ENCODE assay signal across 1 cellular context in the genomic region with DNA sequence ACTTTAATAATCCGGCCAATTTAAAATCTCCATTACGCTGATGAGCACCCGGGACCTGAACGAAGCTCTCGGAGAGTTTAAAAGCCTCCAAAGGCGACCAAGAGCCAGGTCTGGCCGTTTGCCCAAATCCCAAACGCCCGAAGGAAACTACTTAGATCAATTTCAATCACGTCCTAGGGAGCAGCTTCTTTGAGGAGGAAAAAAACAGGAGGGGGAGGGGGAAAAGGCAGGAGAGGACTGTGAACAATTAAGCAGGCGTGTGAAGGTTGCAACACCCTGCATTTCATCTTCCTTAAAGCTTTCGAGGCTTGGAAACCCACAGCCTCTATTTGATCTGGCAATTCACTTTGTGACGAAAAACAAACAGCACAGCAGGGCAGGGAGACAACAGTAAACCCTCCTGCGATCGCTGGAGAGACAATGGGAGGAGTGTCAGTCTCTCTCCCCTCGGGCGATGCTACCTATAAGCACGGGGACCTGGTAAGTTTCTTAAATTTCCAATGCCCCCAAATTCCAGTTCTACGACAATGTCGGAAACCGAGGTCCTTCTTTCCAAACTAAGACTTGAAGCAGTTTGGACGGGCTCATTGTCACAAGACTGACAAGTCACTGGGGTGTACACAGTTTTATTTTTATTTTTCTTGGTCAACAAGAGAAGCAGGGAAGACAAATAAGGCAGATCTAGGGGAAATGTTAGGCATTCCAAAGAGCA.
TF ChIP-seq lines count a peak whose summit lies in the region.

No MANE protein-coding gene starts in this region.

TF ChIP-seq in HepG2, 621 proteins besides CTCF, POLR2A, EP300 and RAD21 (continued from another document):
- TF ChIP-seq ATF6 (CRISPR knock-in tag; conservative IDR thresholded peaks at IDR 0.05) = no peak
- TF ChIP-seq ZSCAN12 (CRISPR knock-in tag; IDR thresholded peaks at IDR 0.05) = no peak
- TF ChIP-seq ZNF567 (CRISPR knock-in tag; IDR thresholded peaks at IDR 0.05; ENCODE audit: borderline replicate concordance) = no peak
- 0 out of 2 replicates have a peak, but pooled peaks have one; percentile 56 for TF ChIP-seq ZNF790 (CRISPR knock-in tag; IDR thresholded peaks at IDR 0.05; ENCODE audit: borderline replicate concordance)
- TF ChIP-seq SMAD9 (CRISPR knock-in tag; IDR thresholded peaks at IDR 0.05) = no peak
- TF ChIP-seq, protein P1, sequence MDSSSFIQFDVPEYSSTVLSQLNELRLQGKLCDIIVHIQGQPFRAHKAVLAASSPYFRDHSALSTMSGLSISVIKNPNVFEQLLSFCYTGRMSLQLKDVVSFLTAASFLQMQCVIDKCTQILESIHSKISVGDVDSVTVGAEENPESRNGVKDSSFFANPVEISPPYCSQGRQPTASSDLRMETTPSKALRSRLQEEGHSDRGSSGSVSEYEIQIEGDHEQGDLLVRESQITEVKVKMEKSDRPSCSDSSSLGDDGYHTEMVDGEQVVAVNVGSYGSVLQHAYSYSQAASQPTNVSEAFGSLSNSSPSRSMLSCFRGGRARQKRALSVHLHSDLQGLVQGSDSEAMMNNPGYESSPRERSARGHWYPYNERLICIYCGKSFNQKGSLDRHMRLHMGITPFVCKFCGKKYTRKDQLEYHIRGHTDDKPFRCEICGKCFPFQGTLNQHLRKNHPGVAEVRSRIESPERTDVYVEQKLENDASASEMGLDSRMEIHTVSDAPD (CRISPR knock-in tag; IDR thresholded peaks at IDR 0.05) = no peak
- no peak for TF ChIP-seq ZNF547 (CRISPR knock-in tag; IDR thresholded peaks at IDR 0.05)
- peak; percentile 65 for TF ChIP-seq DMAP1 (CRISPR knock-in tag; IDR thresholded peaks at IDR 0.05)
- TF ChIP-seq SIX1 (CRISPR knock-in tag; IDR thresholded peaks at IDR 0.05; ENCODE audit: borderline replicate concordance) = peak; percentile 25; the same call in 1 of the 2 replicates
- TF ChIP-seq NR2C2 (CRISPR knock-in tag; IDR thresholded peaks at IDR 0.05; ENCODE audit: borderline replicate concordance) = 0 out of 2 replicates have a peak, but pooled peaks have one; percentile 7
- peak; percentile 64; the same call in 1 of the 2 replicates for TF ChIP-seq FOXK1 (CRISPR knock-in tag; IDR thresholded peaks at IDR 0.05; ENCODE audit: borderline replicate concordance, low read depth)
- TF ChIP-seq HMGA1 (CRISPR knock-in tag; conservative IDR thresholded peaks at IDR 0.05) = no peak
- no peak for TF ChIP-seq ZNF33B (CRISPR knock-in tag; IDR thresholded peaks at IDR 0.05)
- TF ChIP-seq CBX5 (CRISPR knock-in tag; IDR thresholded peaks at IDR 0.05; ENCODE audit: borderline replicate concordance) = 0 out of 2 replicates have a peak, but pooled peaks have one; percentile 38
- no peak for TF ChIP-seq FLYWCH1 (CRISPR knock-in tag; IDR thresholded peaks at IDR 0.05)
- peak; percentile 53; the same call in 1 of the 2 replicates for TF ChIP-seq BORCS8-MEF2B (CRISPR knock-in tag; IDR thresholded peaks at IDR 0.05)
- no peak for TF ChIP-seq TEAD2 (CRISPR knock-in tag; IDR thresholded peaks at IDR 0.05)
- no peak for TF ChIP-seq ZNF660 (CRISPR knock-in tag; IDR thresholded peaks at IDR 0.05; ENCODE audit: borderline replicate concordance, low read depth)
- no peak for TF ChIP-seq ZNF598 (CRISPR knock-in tag; IDR thresholded peaks at IDR 0.05; ENCODE audit: borderline replicate concordance)
- TF ChIP-seq SOX5 (CRISPR knock-in tag; IDR thresholded peaks at IDR 0.05; ENCODE audit: borderline replicate concordance) = peak; percentile 37; the same call in 1 of the 2 replicates
- TF ChIP-seq ZNF335 (CRISPR knock-in tag; IDR thresholded peaks at IDR 0.05) = no peak
- TF ChIP-seq ERF (CRISPR knock-in tag; IDR thresholded peaks at IDR 0.05) = no peak
- TF ChIP-seq KDM4B (CRISPR knock-in tag; IDR thresholded peaks at IDR 0.05) = 0 out of 2 replicates have a peak, but pooled peaks have one; percentile 58
- TF ChIP-seq HMG20B (CRISPR knock-in tag; conservative IDR thresholded peaks at IDR 0.05) = peak; percentile 63; the same call in 1 of the 2 replicates
- no peak for TF ChIP-seq E2F2 (CRISPR knock-in tag; IDR thresholded peaks at IDR 0.05; ENCODE audit: borderline replicate concordance)
- TF ChIP-seq GMEB2 (CRISPR knock-in tag; IDR thresholded peaks at IDR 0.05; ENCODE audit: low read depth) = no peak
- no peak for TF ChIP-seq NCOA1 (CRISPR knock-in tag; IDR thresholded peaks at IDR 0.05)
- TF ChIP-seq NFYC (CRISPR knock-in tag; IDR thresholded peaks at IDR 0.05) = 0 out of 2 replicates have a peak, but pooled peaks have one; percentile 11
- no peak for TF ChIP-seq HOXA7 (CRISPR knock-in tag; IDR thresholded peaks at IDR 0.05)
- TF ChIP-seq ZBTB7B (CRISPR knock-in tag; IDR thresholded peaks at IDR 0.05) = peak; percentile 44; the same call in 1 of the 2 replicates
- TF ChIP-seq PRPF4 (IDR thresholded peaks at IDR 0.05; ENCODE audit: low read depth, low read length, poor library complexity, severe bottlenecking) = no peak
- no peak for TF ChIP-seq SNAPC2 (CRISPR knock-in tag; IDR thresholded peaks at IDR 0.05)
- TF ChIP-seq, protein P2, sequence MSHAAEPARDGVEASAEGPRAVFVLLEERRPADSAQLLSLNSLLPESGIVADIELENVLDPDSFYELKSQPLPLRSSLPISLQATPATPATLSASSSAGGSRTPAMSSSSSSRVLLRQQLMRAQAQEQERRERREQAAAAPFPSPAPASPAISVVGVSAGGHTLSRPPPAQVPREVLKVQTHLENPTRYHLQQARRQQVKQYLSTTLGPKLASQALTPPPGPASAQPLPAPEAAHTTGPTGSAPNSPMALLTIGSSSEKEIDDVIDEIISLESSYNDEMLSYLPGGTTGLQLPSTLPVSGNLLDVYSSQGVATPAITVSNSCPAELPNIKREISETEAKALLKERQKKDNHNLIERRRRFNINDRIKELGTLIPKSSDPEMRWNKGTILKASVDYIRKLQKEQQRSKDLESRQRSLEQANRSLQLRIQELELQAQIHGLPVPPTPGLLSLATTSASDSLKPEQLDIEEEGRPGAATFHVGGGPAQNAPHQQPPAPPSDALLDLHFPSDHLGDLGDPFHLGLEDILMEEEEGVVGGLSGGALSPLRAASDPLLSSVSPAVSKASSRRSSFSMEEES (CRISPR knock-in tag; IDR thresholded peaks at IDR 0.05) = no peak
- no peak for TF ChIP-seq ZNF841 (CRISPR knock-in tag; IDR thresholded peaks at IDR 0.05; ENCODE audit: borderline replicate concordance)
